Comparison of ENCODE assay signal across 20 cellular contexts in genomic region chr2:123500988-123501387, GRCh38.
"Had no signal": no experiment of that assay in that cellular context is flagged by ENCODE, and none has a peak within 500 bp of the region (broad histone marks: within the 10 kb centered on the region; RNA-seq: fewer than 3 reads in every experiment).

No MANE protein-coding gene starts in this region.

- H3K36me3 ChIP-seq: MG63, Peyer's patch had no signal

- H3K4me3 ChIP-seq: MG63, Peyer's patch had no signal

- H3K4me1 ChIP-seq: Peyer's patch had no signal

- H3K27me3 ChIP-seq: MG63, Peyer's patch had no signal

- H3K9me3 ChIP-seq: Peyer's patch, SK-N-SH had no signal

- DNase-seq: KBM-7, NCI-H1092, NCI-H1105 treated with DMSO at 0.1 percent for 48 hours, NCI-H1417 treated with DMSO at 0.1 percent for 48 hours, NCI-H187, NCI-H2029, NCI-H2081 treated with DMSO at 0.1 percent for 48 hours, NCI-H2171, NCI-H226, NCI-H446, NCI-H510A, NCI-H524 treated with DMSO at 0.1 percent for 48 hours, NCI-H69, NCI-H774, Peyer's patch, SHP77, SK-N-SH, SW 1271 had no signal

- H3K27ac ChIP-seq: HL-60, Peyer's patch had no signal
